Comparison of ENCODE assay signal across 1 cellular context in the genomic region with DNA sequence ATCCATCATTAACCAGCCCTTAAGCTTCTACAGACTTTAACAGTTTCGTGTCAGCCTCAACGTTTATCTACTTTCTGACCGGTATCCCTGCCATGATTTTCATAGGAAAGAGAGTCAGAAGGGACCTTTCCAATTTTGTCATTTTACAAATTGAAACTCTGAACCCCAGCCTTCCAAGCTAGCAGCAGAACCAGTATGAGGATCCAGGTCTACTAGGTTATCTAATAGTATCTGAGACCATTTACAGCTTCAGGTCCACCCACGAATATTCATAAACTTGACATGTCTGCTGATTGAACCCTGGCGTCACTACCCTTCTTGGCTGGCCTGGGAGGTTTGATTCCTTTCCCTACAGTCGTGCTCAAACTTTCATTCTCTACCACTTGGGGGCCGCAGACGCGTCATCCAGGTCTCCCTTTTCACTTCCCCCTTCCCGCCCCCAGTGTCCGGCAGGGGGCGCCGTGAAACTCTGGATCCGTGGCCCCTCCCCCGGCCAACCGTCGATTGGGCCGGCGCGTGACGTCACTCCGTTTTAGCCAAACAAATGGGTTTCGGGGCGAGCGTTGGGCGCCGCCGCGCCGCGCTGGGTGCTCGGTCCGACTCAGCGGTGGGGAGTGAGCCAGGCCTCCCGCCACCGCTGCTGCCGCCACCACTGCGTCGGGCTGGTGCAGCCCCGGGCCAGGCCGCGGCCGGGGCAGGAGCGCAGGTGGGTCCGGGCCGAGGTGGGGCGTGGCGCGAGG.
A peak's percentile ranks its signal among the peaks of the same experiment; 100 is the strongest.
TF ChIP-seq lines count a peak whose summit lies in the region.

A gene with protein sequence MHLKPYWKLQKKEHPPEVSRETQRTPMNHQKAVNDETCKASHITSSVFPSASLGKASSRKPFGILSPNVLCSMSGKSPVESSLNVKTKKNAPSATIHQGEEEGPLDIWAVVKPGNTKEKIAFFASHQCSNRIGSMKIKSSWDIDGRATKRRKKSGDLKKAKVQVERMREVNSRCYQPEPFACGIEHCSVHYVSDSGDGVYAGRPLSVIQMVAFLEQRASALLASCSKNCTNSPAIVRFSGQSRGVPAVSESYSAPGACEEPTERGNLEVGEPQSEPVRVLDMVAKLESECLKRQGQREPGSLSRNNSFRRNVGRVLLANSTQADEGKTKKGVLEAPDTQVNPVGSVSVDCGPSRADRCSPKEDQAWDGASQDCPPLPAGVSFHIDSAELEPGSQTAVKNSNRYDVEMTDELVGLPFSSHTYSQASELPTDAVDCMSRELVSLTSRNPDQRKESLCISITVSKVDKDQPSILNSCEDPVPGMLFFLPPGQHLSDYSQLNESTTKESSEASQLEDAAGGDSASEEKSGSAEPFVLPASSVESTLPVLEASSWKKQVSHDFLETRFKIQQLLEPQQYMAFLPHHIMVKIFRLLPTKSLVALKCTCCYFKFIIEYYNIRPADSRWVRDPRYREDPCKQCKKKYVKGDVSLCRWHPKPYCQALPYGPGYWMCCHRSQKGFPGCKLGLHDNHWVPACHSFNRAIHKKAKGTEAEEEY (plus strand): TSS at position 590 of the 740 bp plus-strand sequence. CDS start 78,970 bp downstream, outside the sequence.

TF ChIP-seq in HepG2, 621 proteins besides CTCF, POLR2A, EP300 and RAD21 (continued from another document):
- TF ChIP-seq, protein P1, sequence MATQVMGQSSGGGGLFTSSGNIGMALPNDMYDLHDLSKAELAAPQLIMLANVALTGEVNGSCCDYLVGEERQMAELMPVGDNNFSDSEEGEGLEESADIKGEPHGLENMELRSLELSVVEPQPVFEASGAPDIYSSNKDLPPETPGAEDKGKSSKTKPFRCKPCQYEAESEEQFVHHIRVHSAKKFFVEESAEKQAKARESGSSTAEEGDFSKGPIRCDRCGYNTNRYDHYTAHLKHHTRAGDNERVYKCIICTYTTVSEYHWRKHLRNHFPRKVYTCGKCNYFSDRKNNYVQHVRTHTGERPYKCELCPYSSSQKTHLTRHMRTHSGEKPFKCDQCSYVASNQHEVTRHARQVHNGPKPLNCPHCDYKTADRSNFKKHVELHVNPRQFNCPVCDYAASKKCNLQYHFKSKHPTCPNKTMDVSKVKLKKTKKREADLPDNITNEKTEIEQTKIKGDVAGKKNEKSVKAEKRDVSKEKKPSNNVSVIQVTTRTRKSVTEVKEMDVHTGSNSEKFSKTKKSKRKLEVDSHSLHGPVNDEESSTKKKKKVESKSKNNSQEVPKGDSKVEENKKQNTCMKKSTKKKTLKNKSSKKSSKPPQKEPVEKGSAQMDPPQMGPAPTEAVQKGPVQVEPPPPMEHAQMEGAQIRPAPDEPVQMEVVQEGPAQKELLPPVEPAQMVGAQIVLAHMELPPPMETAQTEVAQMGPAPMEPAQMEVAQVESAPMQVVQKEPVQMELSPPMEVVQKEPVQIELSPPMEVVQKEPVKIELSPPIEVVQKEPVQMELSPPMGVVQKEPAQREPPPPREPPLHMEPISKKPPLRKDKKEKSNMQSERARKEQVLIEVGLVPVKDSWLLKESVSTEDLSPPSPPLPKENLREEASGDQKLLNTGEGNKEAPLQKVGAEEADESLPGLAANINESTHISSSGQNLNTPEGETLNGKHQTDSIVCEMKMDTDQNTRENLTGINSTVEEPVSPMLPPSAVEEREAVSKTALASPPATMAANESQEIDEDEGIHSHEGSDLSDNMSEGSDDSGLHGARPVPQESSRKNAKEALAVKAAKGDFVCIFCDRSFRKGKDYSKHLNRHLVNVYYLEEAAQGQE (IDR thresholded peaks at IDR 0.05; ENCODE audit: borderline replicate concordance in 1 of 2, low read depth in 1 of 2, low read length in 2 of 2): no peak; a peak in 1 of 4 replicates
- TF ChIP-seq SCMH1 (CRISPR knock-in tag; IDR thresholded peaks at IDR 0.05; ENCODE audit: borderline replicate concordance): no peak
- no peak for TF ChIP-seq ZNF619 (CRISPR knock-in tag; IDR thresholded peaks at IDR 0.05)
- TF ChIP-seq ELF4 (CRISPR knock-in tag; IDR thresholded peaks at IDR 0.05; ENCODE audit: borderline replicate concordance): no peak
- TF ChIP-seq ZNF264 (CRISPR knock-in tag; IDR thresholded peaks at IDR 0.05): peak; percentile 69; the same call in 1 of the 2 replicates
- TF ChIP-seq, protein P2, sequence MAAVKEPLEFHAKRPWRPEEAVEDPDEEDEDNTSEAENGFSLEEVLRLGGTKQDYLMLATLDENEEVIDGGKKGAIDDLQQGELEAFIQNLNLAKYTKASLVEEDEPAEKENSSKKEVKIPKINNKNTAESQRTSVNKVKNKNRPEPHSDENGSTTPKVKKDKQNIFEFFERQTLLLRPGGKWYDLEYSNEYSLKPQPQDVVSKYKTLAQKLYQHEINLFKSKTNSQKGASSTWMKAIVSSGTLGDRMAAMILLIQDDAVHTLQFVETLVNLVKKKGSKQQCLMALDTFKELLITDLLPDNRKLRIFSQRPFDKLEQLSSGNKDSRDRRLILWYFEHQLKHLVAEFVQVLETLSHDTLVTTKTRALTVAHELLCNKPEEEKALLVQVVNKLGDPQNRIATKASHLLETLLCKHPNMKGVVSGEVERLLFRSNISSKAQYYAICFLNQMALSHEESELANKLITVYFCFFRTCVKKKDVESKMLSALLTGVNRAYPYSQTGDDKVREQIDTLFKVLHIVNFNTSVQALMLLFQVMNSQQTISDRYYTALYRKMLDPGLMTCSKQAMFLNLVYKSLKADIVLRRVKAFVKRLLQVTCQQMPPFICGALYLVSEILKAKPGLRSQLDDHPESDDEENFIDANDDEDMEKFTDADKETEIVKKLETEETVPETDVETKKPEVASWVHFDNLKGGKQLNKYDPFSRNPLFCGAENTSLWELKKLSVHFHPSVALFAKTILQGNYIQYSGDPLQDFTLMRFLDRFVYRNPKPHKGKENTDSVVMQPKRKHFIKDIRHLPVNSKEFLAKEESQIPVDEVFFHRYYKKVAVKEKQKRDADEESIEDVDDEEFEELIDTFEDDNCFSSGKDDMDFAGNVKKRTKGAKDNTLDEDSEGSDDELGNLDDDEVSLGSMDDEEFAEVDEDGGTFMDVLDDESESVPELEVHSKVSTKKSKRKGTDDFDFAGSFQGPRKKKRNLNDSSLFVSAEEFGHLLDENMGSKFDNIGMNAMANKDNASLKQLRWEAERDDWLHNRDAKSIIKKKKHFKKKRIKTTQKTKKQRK (IDR thresholded peaks at IDR 0.05; ENCODE audit: low read length): no peak
- peak; percentile 43; the same call in 1 of the 2 replicates for TF ChIP-seq ZNF501 (CRISPR knock-in tag; IDR thresholded peaks at IDR 0.05)
